Comparison of ENCODE assay signal across 36 cellular contexts in the genomic region with DNA sequence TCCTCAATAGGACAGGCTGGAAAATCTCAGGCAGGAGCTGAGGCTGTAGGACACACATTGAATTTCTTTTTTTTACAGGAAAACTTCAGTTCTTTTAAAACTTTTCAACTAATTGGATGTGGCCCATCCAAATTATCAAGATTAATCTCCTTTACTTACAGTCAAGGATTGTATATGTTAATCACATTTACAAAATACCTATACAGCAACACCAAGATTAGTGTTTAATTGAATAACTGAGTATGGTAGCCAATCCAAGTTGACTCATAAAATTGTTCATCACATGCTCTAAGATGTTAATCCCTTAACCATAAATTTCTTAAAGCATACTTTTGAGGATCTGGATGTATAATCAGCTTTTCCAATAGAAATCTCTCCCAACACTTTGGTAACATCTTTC.
"Had no signal": no experiment of that assay in that cellular context is flagged by ENCODE, and none has a peak within 500 bp of the region (broad histone marks: within the 10 kb centered on the region; RNA-seq: fewer than 3 reads in every experiment).

No MANE protein-coding gene starts in this region.

- H3K36me3 Mint-ChIP-seq: activated CD4-positive, alpha-beta memory T cell treated with anti-CD3 and anti-CD28 coated beads for 36 hours; activated naive CD4-positive, alpha-beta T cell treated with anti-CD3 and anti-CD28 coated beads, Interleukin-2, amount 50 U/mL, for 72 hours; activated naive CD8-positive, alpha-beta T cell treated with anti-CD3 and anti-CD28 coated beads for 36 hours had no signal

- ATAC-seq: activated CD8-positive, alpha-beta T cell treated with anti-CD3 and anti-CD28 coated beads for 36 hours; activated naive CD4-positive, alpha-beta T cell treated with anti-CD3 and anti-CD28 coated beads, Interleukin-2, amount 50 U/mL, for 72 hours; activated T-cell treated with anti-CD3 and anti-CD28 coated beads, Interleukin-2, amount 50 U/mL, for 4 hours; activated T-cell treated with anti-CD3 and anti-CD28 coated beads, Interleukin-2, amount 50 U/mL, for 72 hours; activated T-helper 17 cell treated with anti-CD3 and anti-CD28 coated beads, Interleukin-2, amount 50 U/mL, for 72 hours; body of pancreas had no signal

- H3K27ac ChIP-seq: adrenal gland, body of pancreas, brain microvascular endothelial cell, breast epithelium, VCaP had no signal

- DNase-seq: activated B cell treated with CpG ODN at 0.5 μM for 24 hours; activated CD4-positive, alpha-beta memory T cell treated with anti-CD3 and anti-CD28 coated beads for 36 hours; activated CD4-positive, alpha-beta T cell treated with anti-CD3 and anti-CD28 coated beads for 4 hours; activated CD4-positive, alpha-beta T cell treated with anti-CD3 and anti-CD28 coated beads, Interleukin-2, amount 10 ng/mL, durations not matched to agents 24 days and 14 days; activated CD4-positive, alpha-beta T cell treated with anti-CD3 and anti-CD28 coated beads, Interleukin-2, amount 50 U/mL, for 1 hour; activated CD4-positive, alpha-beta T cell treated with anti-CD3 and anti-CD28 coated beads, Interleukin-2, amount 50 U/mL, for 4 hours; activated CD4-positive, CD25-positive, alpha-beta regulatory T cell treated with anti-CD3 and anti-CD28 coated beads, Interleukin-2, amount 50 U/mL, for 72 hours; activated CD8-positive, alpha-beta memory T cell treated with anti-CD3 and anti-CD28 coated beads, Interleukin-2, amount 50 U/mL, for 4 hours; activated CD8-positive, alpha-beta T cell treated with anti-CD3 and anti-CD28 coated beads for 36 hours; activated effector memory CD4-positive, alpha-beta T cell treated with anti-CD3 and anti-CD28 coated beads, Interleukin-2, amount 50 U/mL, for 16 hours; activated gamma-delta T cell treated with Interleukin-2 at 50 U/mL for 16 hours; activated naive CD4-positive, alpha-beta T cell; activated naive CD4-positive, alpha-beta T cell treated with anti-CD3 and anti-CD28 coated beads for 36 hours; activated naive CD4-positive, alpha-beta T cell treated with anti-CD3 and anti-CD28 coated beads, Interleukin-2, amount 50 U/mL, for 16 hours; activated naive CD8-positive, alpha-beta T cell treated with anti-CD3 and anti-CD28 coated beads for 36 hours; activated T-cell treated with anti-CD3 and anti-CD28 coated beads for 4 hours; activated T-cell treated with anti-CD3 and anti-CD28 coated beads, Interleukin-2, amount 50 U/mL, for 1 hour; activated T-cell treated with anti-CD3 and anti-CD28 coated beads, Interleukin-2, amount 50 U/mL, for 4 hours; activated T-cell treated with anti-CD3 and anti-CD28 coated beads, Interleukin-2, amount 50 U/mL, for 72 hours; adrenal gland; amniotic stem cell; aorta; body of pancreas; brain microvascular endothelial cell; central memory CD4-positive, alpha-beta T cell; T-helper 2 cell; T-helper 9 cell had no signal

- H3K4me1 Mint-ChIP-seq: activated CD4-positive, alpha-beta T cell treated with anti-CD3 and anti-CD28 coated beads, Interleukin-2, amount 10 ng/mL, durations not matched to agents 24 days and 14 days; activated naive CD8-positive, alpha-beta T cell treated with anti-CD3 and anti-CD28 coated beads for 36 hours; activated T-helper 17 cell treated with anti-CD3 and anti-CD28 coated beads, Interleukin-2, amount 50 U/mL, for 72 hours had no signal

- H3K9me3 Mint-ChIP-seq: activated B cell treated with CpG ODN at 0.5 μM for 24 hours; activated CD4-positive, alpha-beta memory T cell treated with anti-CD3 and anti-CD28 coated beads for 36 hours; activated CD4-positive, alpha-beta T cell treated with anti-CD3 and anti-CD28 coated beads, Interleukin-2, amount 10 ng/mL, durations not matched to agents 24 days and 14 days; activated CD8-positive, alpha-beta T cell treated with anti-CD3 and anti-CD28 coated beads for 36 hours; activated naive CD4-positive, alpha-beta T cell treated with anti-CD3 and anti-CD28 coated beads for 36 hours; activated naive CD4-positive, alpha-beta T cell treated with anti-CD3 and anti-CD28 coated beads, Interleukin-2, amount 50 U/mL, for 72 hours; activated naive CD8-positive, alpha-beta T cell treated with anti-CD3 and anti-CD28 coated beads for 36 hours; activated T-cell treated with anti-CD3 and anti-CD28 coated beads, Interleukin-2, amount 50 U/mL, for 4 hours; activated T-cell treated with anti-CD3 and anti-CD28 coated beads, Interleukin-2, amount 50 U/mL, for 72 hours; activated T-helper 1 cell treated with anti-CD3 and anti-CD28 coated beads, Interleukin-12 subunit alpha, Interleukin-12 subunit beta, Interleukin-2, Interleukin-4 antibody, amounts not matched to agents 30 ng/mL and 10 ng/mL and 1 ng/mL, durations not matched to agents 14 hours and 24 hours and 36 hours; activated T-helper 17 cell treated with anti-CD3 and anti-CD28 coated beads, Interleukin-2, amount 50 U/mL, for 72 hours; T-helper 1 cell treated with Interleukin-12 subunit alpha and Interleukin-12 subunit beta and Interleukin-4 antibody, amounts not matched to agents 30 μg/mL and 1 μg/mL, for 36 hours; T-helper 2 cell treated with Interferon-gamma antibody and Interleukin-4, amounts not matched to agents 5 μg/mL and 100 μg/mL, for 36 hours had no signal

- H3K4me3 Mint-ChIP-seq: activated B cell treated with CpG ODN at 0.5 μM for 24 hours; activated CD4-positive, alpha-beta memory T cell treated with anti-CD3 and anti-CD28 coated beads for 36 hours; activated CD4-positive, alpha-beta T cell treated with anti-CD3 and anti-CD28 coated beads, Interleukin-2, amount 10 ng/mL, durations not matched to agents 24 days and 14 days; activated CD8-positive, alpha-beta T cell treated with anti-CD3 and anti-CD28 coated beads for 36 hours; activated naive CD4-positive, alpha-beta T cell treated with anti-CD3 and anti-CD28 coated beads for 36 hours; activated naive CD8-positive, alpha-beta T cell treated with anti-CD3 and anti-CD28 coated beads for 36 hours; activated T-cell treated with anti-CD3 and anti-CD28 coated beads, Interleukin-2, amount 50 U/mL, for 4 hours; activated T-cell treated with anti-CD3 and anti-CD28 coated beads, Interleukin-2, amount 50 U/mL, for 72 hours; activated T-helper 1 cell treated with anti-CD3 and anti-CD28 coated beads, Interleukin-12 subunit alpha, Interleukin-12 subunit beta, Interleukin-2, Interleukin-4 antibody, amounts not matched to agents 30 ng/mL and 10 ng/mL and 1 ng/mL, durations not matched to agents 14 hours and 24 hours and 36 hours; activated T-helper 17 cell treated with anti-CD3 and anti-CD28 coated beads, Interleukin-2, amount 50 U/mL, for 72 hours; T-helper 1 cell treated with Interleukin-12 subunit alpha and Interleukin-12 subunit beta and Interleukin-4 antibody, amounts not matched to agents 30 μg/mL and 1 μg/mL, for 36 hours; T-helper 2 cell treated with Interferon-gamma antibody and Interleukin-4, amounts not matched to agents 5 μg/mL and 100 μg/mL, for 36 hours had no signal

- H3K4me3 ChIP-seq: adrenal gland, body of pancreas, breast epithelium had no signal

- FAIRE-seq: astrocyte, TTC549 had no signal

- H3K27ac Mint-ChIP-seq: activated B cell treated with CpG ODN at 0.5 μM for 24 hours; activated CD4-positive, alpha-beta memory T cell treated with anti-CD3 and anti-CD28 coated beads for 36 hours; activated CD4-positive, alpha-beta T cell treated with anti-CD3 and anti-CD28 coated beads, Interleukin-2, amount 10 ng/mL, durations not matched to agents 24 days and 14 days; activated CD8-positive, alpha-beta T cell treated with anti-CD3 and anti-CD28 coated beads for 36 hours; activated naive CD4-positive, alpha-beta T cell treated with anti-CD3 and anti-CD28 coated beads for 36 hours; activated naive CD4-positive, alpha-beta T cell treated with anti-CD3 and anti-CD28 coated beads, Interleukin-2, amount 50 U/mL, for 72 hours; activated naive CD8-positive, alpha-beta T cell treated with anti-CD3 and anti-CD28 coated beads for 36 hours; activated T-cell treated with anti-CD3 and anti-CD28 coated beads, Interleukin-2, amount 50 U/mL, for 72 hours; activated T-helper 1 cell treated with anti-CD3 and anti-CD28 coated beads, Interleukin-12 subunit alpha, Interleukin-12 subunit beta, Interleukin-2, Interleukin-4 antibody, amounts not matched to agents 30 ng/mL and 10 ng/mL and 1 ng/mL, durations not matched to agents 14 hours and 24 hours and 36 hours; activated T-helper 17 cell treated with anti-CD3 and anti-CD28 coated beads, Interleukin-2, amount 50 U/mL, for 72 hours; T-helper 1 cell treated with Interleukin-12 subunit alpha and Interleukin-12 subunit beta and Interleukin-4 antibody, amounts not matched to agents 30 μg/mL and 1 μg/mL, for 36 hours; T-helper 2 cell treated with Interferon-gamma antibody and Interleukin-4, amounts not matched to agents 5 μg/mL and 100 μg/mL, for 36 hours had no signal

- H3K36me3 ChIP-seq: adrenal gland, brain microvascular endothelial cell, breast epithelium had no signal

- H3K4me1 ChIP-seq: adrenal gland, body of pancreas, breast epithelium had no signal

- H3K27me3 ChIP-seq: adrenal gland, body of pancreas, brain microvascular endothelial cell, breast epithelium had no signal

- H3K9me3 ChIP-seq: adrenal gland, body of pancreas, breast epithelium had no signal
